In genomic region chr15:77504310-77504709, GRCh38 we compare ENCODE assay signal across 12 cellular contexts.
DNase-seq lines count a peak whose midpoint lies in the region; ATAC-seq and TF ChIP-seq lines count a peak whose summit lies in the region.
"Had no signal": no experiment of that assay in that cellular context is flagged by ENCODE, and none has a peak within 500 bp of the region (broad histone marks: within the 10 kb centered on the region; RNA-seq: fewer than 3 reads in every experiment).

No MANE protein-coding gene starts in this region.

- no peaks in the 10 kb centered on the region for H3K9me3 ChIP-seq in lung (ENCODE audit: control insufficient read depth in 2 of 2, insufficient read depth in 1 of 2, low read length in 1 of 2)
- H3K9me3 ChIP-seq: upper lobe of left lung had no signal

- H3K4me1 ChIP-seq in lung (ENCODE audit: control insufficient read depth in 2 of 2, insufficient read depth in 2 of 2, low read length in 2 of 2): peaks cover 17 to 38% of the 10 kb centered on the region in 2 donors

- H3K27ac ChIP-seq in lung (ENCODE audit: low read depth in 1 of 2, low read length in 1 of 2): no peak overlapping the region
- H3K27ac ChIP-seq: SK-N-MC had no signal

- no peak for TF ChIP-seq CTCF in lung (IDR thresholded peaks at IDR 0.05; ENCODE audit: control extremely low read depth, extremely low read depth)

- DNase-seq in Ammon's horn (ENCODE audit: low spot score) (peak; percentile 54), NCI-H1417 treated with DMSO at 0.1 percent for 48 hours (lab: John Stamatoyannopoulos, UW) (peak; percentile 82), NCI-H524 treated with DMSO at 0.1 percent for 48 hours (lab: John Stamatoyannopoulos, UW) (peak; percentile 97), lung (ENCODE audit: low spot score) (peak; percentile 81)
- DNase-seq: activated CD4-positive, CD25-positive, alpha-beta regulatory T cell treated with anti-CD3 and anti-CD28 coated beads, Interleukin-2, amount 50 U/mL, for 72 hours had no signal

- no peak for ATAC-seq in lung (ENCODE audit: insufficient read depth, low FRiP score)
- no peak for ATAC-seq in GM21528 (IDR thresholded peaks at IDR 0.05; ENCODE audit: low FRiP score, unreplicated experiment)
- no peak for ATAC-seq in GM19351 (IDR thresholded peaks at IDR 0.05; ENCODE audit: unreplicated experiment)
- ATAC-seq in GM21515 (IDR thresholded peaks at IDR 0.05; ENCODE audit: unreplicated experiment): no peak
- no peak for ATAC-seq in GM18870 (IDR thresholded peaks at IDR 0.05; ENCODE audit: unreplicated experiment)
- ATAC-seq: right cardiac atrium had no signal

- no peak overlapping the region for H3K4me3 ChIP-seq in lung
- H3K4me3 ChIP-seq: SK-N-MC, upper lobe of left lung had no signal

- no peaks in the 10 kb centered on the region for H3K36me3 ChIP-seq in lung (ENCODE audit: control insufficient read depth in 2 of 2, insufficient read depth in 2 of 2, low read length in 2 of 2)
- H3K36me3 ChIP-seq: upper lobe of left lung had no signal

- H3K27me3 ChIP-seq in lung (ENCODE audit: control insufficient read depth, insufficient read depth): no peaks in the 10 kb centered on the region
- H3K27me3 ChIP-seq: upper lobe of left lung had no signal

- 69 to 75% methylated on average over 7 of the region's 7 CpGs for WGBS in lung, 2 donors
